In the genomic region with DNA sequence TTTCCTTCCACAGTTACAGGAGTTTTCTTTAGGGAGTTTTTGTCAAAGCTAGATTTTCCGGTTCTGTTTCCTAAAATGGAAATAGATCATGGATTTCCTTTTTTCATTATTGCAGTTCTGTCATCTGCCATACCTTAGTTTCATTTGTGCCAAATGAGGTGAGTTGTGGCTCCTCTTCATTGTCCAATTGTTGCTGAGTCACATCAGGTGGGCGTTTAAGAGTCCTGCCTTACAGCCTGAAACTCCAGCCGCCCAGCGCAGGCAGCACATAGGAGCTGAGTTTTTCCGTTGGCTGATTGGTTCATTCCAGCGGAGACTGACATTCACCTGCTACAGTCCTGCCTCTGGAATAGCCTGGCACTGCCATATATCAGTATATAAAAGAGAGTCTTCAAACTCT, we compare ENCODE assay signal across 9 cellular contexts. TPM values are rescaled to one million over a fixed set of nuclear protein-coding genes. Genes with fewer than 3 reads are reported as not detected.
DNase-seq lines count a peak whose midpoint lies in the region; ATAC-seq and TF ChIP-seq lines count a peak whose summit lies in the region.
"Had no signal": no experiment of that assay in that cellular context is flagged by ENCODE, and none has a peak within 500 bp of the region (broad histone marks: within the 10 kb centered on the region; RNA-seq: fewer than 3 reads in every experiment).

No MANE protein-coding gene starts in this region.

- TF ChIP-seq RAD21 in Ishikawa (IDR thresholded peaks at IDR 0.05; ENCODE audit: low read depth) = no peak

- no peaks in the 10 kb centered on the region for H3K9me3 Mint-ChIP-seq in activated naive CD8-positive, alpha-beta T cell treated with anti-CD3 and anti-CD28 coated beads for 36 hours

- peaks cover 53% of the 10 kb centered on the region for H3K4me1 Mint-ChIP-seq in activated naive CD8-positive, alpha-beta T cell treated with anti-CD3 and anti-CD28 coated beads for 36 hours

- H3K36me3 Mint-ChIP-seq in activated naive CD8-positive, alpha-beta T cell treated with anti-CD3 and anti-CD28 coated beads for 36 hours = peaks cover 17% of the 10 kb centered on the region

- no peaks in the 10 kb centered on the region for H3K36me3 ChIP-seq in subcutaneous abdominal adipose tissue (ENCODE audit: control insufficient read depth in 5 of 5, insufficient read depth in 5 of 5, low read length in 5 of 5)
- H3K36me3 ChIP-seq: MG63 had no signal

- H3K4me3 ChIP-seq in subcutaneous abdominal adipose tissue (ENCODE audit: low read depth in 1 of 5, low read length in 5 of 5) = no peak overlapping the region
- H3K4me3 ChIP-seq: MG63 had no signal

- no peaks in the 10 kb centered on the region for H3K9me3 ChIP-seq in subcutaneous abdominal adipose tissue (ENCODE audit: control insufficient read depth in 5 of 5, low read length in 5 of 5)
- H3K9me3 ChIP-seq: MG63 had no signal

- DNase-seq in activated naive CD8-positive, alpha-beta T cell treated with anti-CD3 and anti-CD28 coated beads for 36 hours = no peak
- DNase-seq in inferior parietal cortex (ENCODE audit: extremely low spot score) (peak; percentile 44), GM03348 (ENCODE audit: low spot score) (no peak), AG20443 (ENCODE audit: low spot score) (no peak)
- DNase-seq: activated gamma-delta T cell, MG63 had no signal

- peak; percentile 46; the same call in 1 of the 2 replicates for TF ChIP-seq EP300 in Ishikawa (IDR thresholded peaks at IDR 0.05; ENCODE audit: borderline replicate concordance)

- peak overlapping the region; percentile 59 for H3K27ac Mint-ChIP-seq in activated naive CD8-positive, alpha-beta T cell treated with anti-CD3 and anti-CD28 coated beads for 36 hours

- no peak overlapping the region for H3K9ac ChIP-seq in subcutaneous abdominal adipose tissue (ENCODE audit: low read length in 5 of 5)

- H3K4me1 ChIP-seq in subcutaneous abdominal adipose tissue (ENCODE audit: control insufficient read depth in 5 of 5, insufficient read depth in 5 of 5, low read length in 5 of 5) = peaks cover 0 to 43% (median 39%) of the 10 kb centered on the region in 5 donors

- peak overlapping the region; percentile 69 for H3K27ac ChIP-seq in subcutaneous abdominal adipose tissue (ENCODE audit: low read depth, low read length)

- no peak overlapping the region for H3K4me3 Mint-ChIP-seq in activated naive CD8-positive, alpha-beta T cell treated with anti-CD3 and anti-CD28 coated beads for 36 hours

- H3K27me3 Mint-ChIP-seq in activated naive CD8-positive, alpha-beta T cell treated with anti-CD3 and anti-CD28 coated beads for 36 hours = no peaks in the 10 kb centered on the region

- no peaks in the 10 kb centered on the region for H3K27me3 ChIP-seq in subcutaneous abdominal adipose tissue (ENCODE audit: control insufficient read depth in 5 of 5, insufficient read depth in 4 of 5, low read length in 5 of 5)
- H3K27me3 ChIP-seq: MG63 had no signal

- no peak for ATAC-seq in HG03108 (IDR thresholded peaks at IDR 0.05; ENCODE audit: unreplicated experiment)

TF ChIP-seq in Ishikawa, 13 proteins besides CTCF, POLR2A, EP300 and RAD21:
- TF ChIP-seq REST (IDR thresholded peaks at IDR 0.05; ENCODE audit: low read depth) = no peak
- TF ChIP-seq YY1 (IDR thresholded peaks at IDR 0.05; ENCODE audit: low read depth) = no peak
- peak; percentile 49; the same call in 1 of the 2 replicates for TF ChIP-seq FOXM1 (IDR thresholded peaks at IDR 0.05; ENCODE audit: borderline replicate concordance, low read depth)
- TF ChIP-seq CEBPB (IDR thresholded peaks at IDR 0.05) = peak; percentile 15; the same call in 1 of the 2 replicates
- no peak; the same call in 1 of the 2 replicates for TF ChIP-seq TAF1 (IDR thresholded peaks at IDR 0.05; ENCODE audit: low read depth)
- TF ChIP-seq EGR1 (IDR thresholded peaks at IDR 0.05) = peak; percentile 87
- TF ChIP-seq CREB1 (IDR thresholded peaks at IDR 0.05; ENCODE audit: low read depth) = no peak
- peak; percentile 77 for TF ChIP-seq NFIC (IDR thresholded peaks at IDR 0.05)
- TF ChIP-seq, protein P1, sequence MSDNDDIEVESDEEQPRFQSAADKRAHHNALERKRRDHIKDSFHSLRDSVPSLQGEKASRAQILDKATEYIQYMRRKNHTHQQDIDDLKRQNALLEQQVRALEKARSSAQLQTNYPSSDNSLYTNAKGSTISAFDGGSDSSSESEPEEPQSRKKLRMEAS (IDR thresholded peaks at IDR 0.05) = peak; percentile 53
- TF ChIP-seq ZBTB7A (IDR thresholded peaks at IDR 0.05; ENCODE audit: low read depth) = no peak
- 0 out of 2 replicates have a peak, but pooled peaks have one; percentile 16 for TF ChIP-seq TEAD4 (IDR thresholded peaks at IDR 0.05)
- TF ChIP-seq TCF12 (IDR thresholded peaks at IDR 0.05; ENCODE audit: low read depth) = peak; percentile 35; the same call in 1 of the 2 replicates
- TF ChIP-seq USF1 (IDR thresholded peaks at IDR 0.05) = peak; percentile 34; the same call in 1 of the 2 replicates

RNA-seq across cellular contexts. Expression of gene SLC25A25, which starts 14.1 kb away (rescaled TPM):
- total RNA-seq in activated naive CD8-positive, alpha-beta T cell treated with anti-CD3 and anti-CD28 coated beads for 36 hours = 10 to 100 TPM; 13.0 to 14.5 TPM

RNA-seq across cellular contexts. Expression of gene NAIF1, which starts 15.1 kb away (rescaled TPM):
- 10 to 100 TPM; 11.2 to 12.0 TPM for total RNA-seq in activated naive CD8-positive, alpha-beta T cell treated with anti-CD3 and anti-CD28 coated beads for 36 hours

RNA-seq across cellular contexts. Expression of gene PTGES2, which starts 45.4 kb away (rescaled TPM):
- 10 to 100 TPM; 63.3 to 66.1 TPM for total RNA-seq in activated naive CD8-positive, alpha-beta T cell treated with anti-CD3 and anti-CD28 coated beads for 36 hours
